In the genomic region with DNA sequence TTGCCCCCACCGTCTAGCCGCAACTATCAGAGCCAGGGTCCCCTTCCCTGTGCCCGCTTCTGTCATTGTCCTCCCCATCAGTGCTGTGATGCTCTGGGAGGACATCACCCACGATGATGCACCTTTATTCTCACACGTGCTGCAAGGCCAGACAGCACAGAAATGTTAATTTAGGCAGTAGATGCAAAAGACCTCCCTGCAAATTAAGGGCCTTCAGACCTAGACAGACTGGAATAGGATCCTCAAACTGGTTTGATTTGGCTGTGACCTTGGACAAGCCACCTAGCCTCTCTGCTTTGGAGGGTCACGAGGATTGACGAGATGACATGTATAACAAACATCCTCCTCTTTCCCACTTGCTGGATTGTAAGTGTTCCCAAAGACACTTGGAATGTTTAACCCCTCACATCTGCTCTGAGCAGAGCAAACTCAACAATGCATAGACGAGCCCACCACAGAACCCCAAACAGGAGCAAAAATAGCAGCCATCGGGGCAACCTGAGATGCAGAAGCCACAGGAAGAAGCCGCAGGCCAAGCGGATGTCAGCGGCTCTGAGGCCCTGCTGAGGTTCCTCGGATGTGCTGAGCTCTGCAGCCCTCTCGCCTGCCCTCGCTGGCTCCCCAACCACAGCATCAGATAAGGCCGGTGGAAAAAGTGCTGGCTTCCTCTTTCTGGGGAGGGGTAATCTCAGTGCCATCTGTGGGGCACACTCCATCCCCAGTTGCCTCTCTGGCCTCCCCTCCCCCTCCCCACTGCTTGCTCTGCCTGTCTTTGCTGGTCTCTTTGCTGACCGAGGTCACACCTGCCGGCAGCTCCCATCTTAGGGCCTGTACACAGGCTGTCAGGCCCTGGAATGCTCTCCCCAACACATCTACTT, we compare ENCODE assay signal across 8 cellular contexts. TPM values are rescaled to one million over a fixed set of nuclear protein-coding genes. Genes with fewer than 3 reads are reported as not detected.
DNase-seq lines count a peak whose midpoint lies in the region; ATAC-seq and TF ChIP-seq lines count a peak whose summit lies in the region.

No MANE protein-coding gene starts in this region.

- no peak for TF ChIP-seq EP300 in esophagus muscularis mucosa (IDR thresholded peaks at IDR 0.05)

- H3K4me1 ChIP-seq in esophagus squamous epithelium: peaks cover 17 to 80% (median 24%) of the 10 kb centered on the region in 3 donors
- H3K4me1 ChIP-seq in esophagus muscularis mucosa: peaks cover 3 to 34% (median 31%) of the 10 kb centered on the region in 4 donors

- TF ChIP-seq CTCF in esophagus squamous epithelium (IDR thresholded peaks at IDR 0.05) (no peak), type B pancreatic cell (conservative IDR thresholded peaks at IDR 0.05) (no peak), esophagus muscularis mucosa (IDR thresholded peaks at IDR 0.05) (no peak)

- intact Hi-C loops in esophagus squamous epithelium (cut with DNase I) (no loop called here), esophagus muscularis mucosa (cut with DNase I) (no loop called here)

- H3K9me3 ChIP-seq in esophagus squamous epithelium (no peaks in the 10 kb centered on the region), esophagus muscularis mucosa (no peaks in the 10 kb centered on the region)

- H3K27ac ChIP-seq in esophagus squamous epithelium: no peak overlapping the region
- H3K27ac ChIP-seq in esophagus muscularis mucosa (replicated peaks in 1 of 4): no peak overlapping the region

- H3K4me3 ChIP-seq in esophagus squamous epithelium: no peak overlapping the region
- H3K4me3 ChIP-seq in esophagus muscularis mucosa: no peak overlapping the region

- no peak overlapping the region for H3K27ac Mint-ChIP-seq in type B pancreatic cell

- no peaks in the 10 kb centered on the region for H3K9me3 Mint-ChIP-seq in type B pancreatic cell

- 62 to 66% methylated on average over 13 to 15 of the region's 18 CpGs for WGBS in esophagus squamous epithelium, 2 donors
- WGBS in esophagus muscularis mucosa: 65% methylated on average over 18 of the region's 18 CpGs

- peaks cover 8% of the 10 kb centered on the region for H3K4me1 Mint-ChIP-seq in type B pancreatic cell (ENCODE audit: unreplicated experiment)

- H3K36me3 ChIP-seq in esophagus squamous epithelium (no peaks in the 10 kb centered on the region), esophagus muscularis mucosa (no peaks in the 10 kb centered on the region)

- no peak for TF ChIP-seq POLR2A in esophagus squamous epithelium (IDR thresholded peaks at IDR 0.05)
- TF ChIP-seq POLR2A in esophagus muscularis mucosa (IDR thresholded peaks at IDR 0.05; ENCODE audit: low read depth): no peak

- peak; percentile 47 for ATAC-seq in GM19324 (IDR thresholded peaks at IDR 0.05; ENCODE audit: low FRiP score, unreplicated experiment)

- H3K4me3 Mint-ChIP-seq in type B pancreatic cell: no peak overlapping the region

- H3K27me3 ChIP-seq in esophagus squamous epithelium: peaks cover 0 to 51% (median 0%) of the 10 kb centered on the region in 4 donors
- no peaks in the 10 kb centered on the region for H3K27me3 ChIP-seq in esophagus muscularis mucosa

- H3K36me3 Mint-ChIP-seq in type B pancreatic cell: no peaks in the 10 kb centered on the region

- DNase-seq in HT1080 (ENCODE audit: low read depth) (peak; percentile 75), esophagus squamous epithelium (lab: John Stamatoyannopoulos, UW) (peak; percentile 20), type B pancreatic cell (ENCODE audit: extremely low spot score, unreplicated experiment) (no peak), esophagus muscularis mucosa (ENCODE audit: extremely low spot score) (no peak), NCI-H1436 (lab: John Stamatoyannopoulos, UW) (no peak)
- DNase-seq in activated CD4-positive, alpha-beta T cell treated with anti-CD3 and anti-CD28 coated beads for 48 hours: peak; percentile 79
- peak; percentile 82 for DNase-seq in stimulated activated CD8-positive, alpha-beta memory T cell treated with anti-CD3 and anti-CD28 coated beads, Interleukin-4, amount 100 ng/mL, for 48 hours

- peaks cover 18% of the 10 kb centered on the region for H3K27me3 Mint-ChIP-seq in type B pancreatic cell

RNA-seq across cellular contexts. Expression of a gene that starts 35.3 kb away (rescaled TPM):
- total RNA-seq in HT1080 (2014; rRNA removed; shearing (Covaris generic)): 3.5 and 8.3 TPM in 2 replicates
- polyA plus RNA-seq in HT1080 (2015; cell fraction: cytosol; rRNA removed): 69.1 and 81.2 TPM in 2 replicates
- 32.4 and 41.7 TPM in 2 replicates for polyA plus RNA-seq in HT1080 (2015; cell fraction: nucleus; rRNA removed)
- total RNA-seq in esophagus squamous epithelium (10 to 100 TPM in 1 of 4 donors, 1 to 10 TPM in 2, under 1 TPM in 1; 0.99 to 22.9 (median 3.1) TPM), type B pancreatic cell (ENCODE audit: low replicate concordance) (1.5 and 4.7 TPM in 2 replicates), esophagus muscularis mucosa (10 to 100 TPM; 19.4 to 39.5 (median 32.8) TPM)

Comparison
In these comparisons a context has a peak if more than half of its experiments do, and no peak if none do; other contexts are left out.
1. DNase-seq: peak in HT1080 (single experiment), activated CD4-positive, alpha-beta T cell treated with anti-CD3 and anti-CD28 coated beads for 48 hours (single experiment), esophagus squamous epithelium (single experiment) and stimulated activated CD8-positive, alpha-beta memory T cell treated with anti-CD3 and anti-CD28 coated beads, Interleukin-4, amount 100 ng/mL, for 48 hours (single experiment); none in type B pancreatic cell (single experiment), esophagus muscularis mucosa (single experiment) and NCI-H1436 (single experiment).